10 cellular contexts compared by ENCODE assay signal in genomic region chr13:33918199-33918932, GRCh38.
DNase-seq lines count a peak whose midpoint lies in the region; ATAC-seq and TF ChIP-seq lines count a peak whose summit lies in the region.
"Had no signal": no experiment of that assay in that cellular context is flagged by ENCODE, and none has a peak within 500 bp of the region (broad histone marks: within the 10 kb centered on the region; RNA-seq: fewer than 3 reads in every experiment).

No MANE protein-coding gene starts in this region.

- no peak for ATAC-seq in GM21526 (IDR thresholded peaks at IDR 0.05; ENCODE audit: low FRiP score, unreplicated experiment)

- H3K4me1 ChIP-seq in iPS-15b (ENCODE audit: control insufficient read depth, insufficient read depth, low read length) (no peaks in the 10 kb centered on the region), transverse colon (no peaks in the 10 kb centered on the region)

- intact Hi-C loops in head of caudate nucleus (cut with DNase I) (no loop called here), transverse colon (cut with DNase I; ENCODE audit: low total_unique reads) (no loop called here)

- TF ChIP-seq POLR2A in transverse colon (IDR thresholded peaks at IDR 0.05) = no peak

- DNase-seq in AG08395 (ENCODE audit: low spot score) = peak; percentile 85
- peak; percentile 9 for DNase-seq in HPDE6-E6E7 (ENCODE audit: extremely low spot score)
- DNase-seq in T1000 (lab: John Stamatoyannopoulos, UW) = peak; percentile 25
- no peak for DNase-seq in head of caudate nucleus
- no peak for DNase-seq in transverse colon
- DNase-seq in GDM1 (lab: John Stamatoyannopoulos, UW) = no peak
- DNase-seq: DND-41 had no signal

- H3K9me3 ChIP-seq in iPS-15b (ENCODE audit: control insufficient read depth, insufficient read depth, low read length) = no peaks in the 10 kb centered on the region
- H3K9me3 ChIP-seq in transverse colon = no peaks in the 10 kb centered on the region

- TF ChIP-seq EP300 in transverse colon (IDR thresholded peaks at IDR 0.05; ENCODE audit: low read depth) = no peak

- peak overlapping the region; percentile 39 for H3K9ac ChIP-seq in iPS-15b (ENCODE audit: low read depth, low read length)

- no peak for TF ChIP-seq CTCF in transverse colon (IDR thresholded peaks at IDR 0.05)

- H3K27ac ChIP-seq in transverse colon = no peak overlapping the region
- H3K27ac ChIP-seq: SK-N-MC had no signal

- H3K36me3 ChIP-seq in iPS-15b (ENCODE audit: control insufficient read depth, insufficient read depth, low read length) (no peaks in the 10 kb centered on the region), transverse colon (no peaks in the 10 kb centered on the region)

- no peak overlapping the region for H3K4me3 ChIP-seq in iPS-15b (ENCODE audit: low read depth, low read length)
- H3K4me3 ChIP-seq in transverse colon = no peak overlapping the region
- H3K4me3 ChIP-seq: SK-N-MC had no signal

- in situ Hi-C loops in transverse colon (cut with MboI; ENCODE audit: low pct_ligation_motif_present in 1 of 4, low pct_unique_long_range_greater_than_20kb in 1 of 4, low sequenced_read_pairs in 3 of 4) = no loop called here

- H3K27me3 ChIP-seq in iPS-15b (ENCODE audit: control insufficient read depth, insufficient read depth, low read length) (no peaks in the 10 kb centered on the region), transverse colon (no peaks in the 10 kb centered on the region)

- WGBS in transverse colon (ENCODE audit: low coverage in 1 of 2), 2 donors = 67 to 83% methylated on average over 3 to 7 of the region's 7 CpGs

Comparison
In these comparisons a context has a peak if more than half of its experiments do, and no peak if none do; other contexts are left out.
1. DNase-seq: peak in AG08395 (single experiment), HPDE6-E6E7 (single experiment) and T1000 (single experiment); none in head of caudate nucleus (0 of 42), transverse colon (single experiment) and GDM1 (single experiment).